In genomic region chr5:179820127-179820482, GRCh38 we compare ENCODE assay signal across 8 cellular contexts. TPM values are rescaled to one million over a fixed set of nuclear protein-coding genes. Genes with fewer than 3 reads are reported as not detected.
DNase-seq lines count a peak whose midpoint lies in the region; ATAC-seq and TF ChIP-seq lines count a peak whose summit lies in the region.

No MANE protein-coding gene starts in this region.

- 25 to 41% (median 36%) methylated on average over 12 of the region's 12 CpGs for WGBS in adipose tissue, 3 donors
- WGBS in right lobe of liver (ENCODE audit: insufficient coverage, low coverage, low lambda C conversion rate, missing lambda C conversion rate): 15% methylated on average over 8 of the region's 12 CpGs
- 74% methylated on average over 12 of the region's 12 CpGs for WGBS in thymus

- CTCF ChIA-PET in activated CD4-positive, alpha-beta T cell treated with anti-CD3 and anti-CD28 coated beads for 36 hours (lab: Charles Lee): interaction anchor here (1.0 to 2.2 kb wide), 3 partner anchors 9 to 19 kb away, joined by 4 to 10 read pairs (median 6); no protein-coding TSS in a partner anchor

- POLR2A ChIA-PET in activated CD4-positive, alpha-beta T cell treated with anti-CD3 and anti-CD28 coated beads for 36 hours (lab: Charles Lee): interaction anchor here (0.7 to 1.2 kb wide), 4 partner anchors 10 to 87 kb away, joined by 3 to 4 read pairs (median 4); no protein-coding TSS in a partner anchor

- H3K27me3 ChIP-seq in right lobe of liver (no peaks in the 10 kb centered on the region), thymus (ENCODE audit: control insufficient read depth, insufficient read depth) (peaks cover 28% of the 10 kb centered on the region)

- H3K9me3 Mint-ChIP-seq in activated CD4-positive, alpha-beta T cell treated with anti-CD3 and anti-CD28 coated beads for 36 hours (ENCODE audit: low read depth): no peaks in the 10 kb centered on the region

- H3K27ac Mint-ChIP-seq in activated CD4-positive, alpha-beta T cell treated with anti-CD3 and anti-CD28 coated beads for 36 hours: peak overlapping the region; percentile 76

- no peaks in the 10 kb centered on the region for H3K9me3 ChIP-seq in right lobe of liver
- H3K9me3 ChIP-seq in thymus (ENCODE audit: control insufficient read depth): no peaks in the 10 kb centered on the region

- H3K4me3 ChIP-seq in right lobe of liver (peak overlapping the region; percentile 97 to 100 (median 100)), thymus (ENCODE audit: low read length) (peak overlapping the region; percentile 72)

- intact Hi-C loops in activated CD4-positive, alpha-beta T cell treated with anti-CD3 and anti-CD28 coated beads for 36 hours (cut with DNase I, micrococcal nuclease): loop anchor here (1.0 to 5.0 kb wide), 8 partner anchors 9 to 675 kb away; partner anchors contain the start of genes CNOT6 (in 1 of the 2), HNRNPH1 (in 1 of the 2), MAML1 (in 1 of the 2) and MGAT4B (in 1 of the 2)
- intact Hi-C loops in right lobe of liver (cut with DNase I): no loop called here

- H3K4me3 Mint-ChIP-seq in activated CD4-positive, alpha-beta T cell treated with anti-CD3 and anti-CD28 coated beads for 36 hours: peak overlapping the region; percentile 67

- H3K27ac ChIP-seq in adipose tissue (ENCODE audit: low read depth, low read length) (peak overlapping the region; percentile 10), right lobe of liver (peak overlapping the region; percentile 100), thymus (ENCODE audit: low read depth) (peak overlapping the region; percentile 76)

- H3K4me1 Mint-ChIP-seq in activated CD4-positive, alpha-beta T cell treated with anti-CD3 and anti-CD28 coated beads for 36 hours: peaks cover 37% of the 10 kb centered on the region

- peaks cover 26% of the 10 kb centered on the region for H3K36me3 Mint-ChIP-seq in activated CD4-positive, alpha-beta T cell treated with anti-CD3 and anti-CD28 coated beads for 36 hours (ENCODE audit: low read depth)

- H3K36me3 ChIP-seq in right lobe of liver (peaks cover 0 to 30% (median 15%) of the 10 kb centered on the region in 4 donors), thymus (ENCODE audit: control insufficient read depth, insufficient read depth) (peaks cover 22% of the 10 kb centered on the region)

- no peak for ATAC-seq in activated CD4-positive, alpha-beta T cell treated with anti-CD3 and anti-CD28 coated beads for 36 hours
- peak in 2 of 4 donors; percentile 0 for ATAC-seq in right lobe of liver
- no peak for ATAC-seq in GM19351 (IDR thresholded peaks at IDR 0.05; ENCODE audit: unreplicated experiment)
- ATAC-seq in HG02623 (IDR thresholded peaks at IDR 0.05; ENCODE audit: unreplicated experiment): no peak
- no peak for ATAC-seq in GM18873 (IDR thresholded peaks at IDR 0.05; ENCODE audit: low FRiP score, unreplicated experiment)

- DNase-seq in activated CD4-positive, alpha-beta T cell treated with anti-CD3 and anti-CD28 coated beads for 36 hours: no peak
- no peak for DNase-seq in activated CD4-positive, alpha-beta T cell treated with anti-CD3 and anti-CD28 coated beads, Interleukin-2, amount 50 U/mL, for 1 hour
- DNase-seq in right lobe of liver: no peak

- TF ChIP-seq CTCF in right lobe of liver (IDR thresholded peaks at IDR 0.05): no peak

- H3K4me1 ChIP-seq in right lobe of liver (peaks cover 0 to 65% (median 22%) of the 10 kb centered on the region in 4 donors), thymus (ENCODE audit: control insufficient read depth, insufficient read depth, low read length) (peaks cover 15% of the 10 kb centered on the region)

- TF ChIP-seq POLR2A in right lobe of liver (IDR thresholded peaks at IDR 0.05): no peak

- peaks cover 2% of the 10 kb centered on the region for H3K27me3 Mint-ChIP-seq in activated CD4-positive, alpha-beta T cell treated with anti-CD3 and anti-CD28 coated beads for 36 hours

RNA-seq across cellular contexts. Expression of gene SQSTM1, which starts 0.6 kb away (rescaled TPM):
- 10 to 100 TPM; 70.6 to 87.6 TPM for total RNA-seq in activated CD4-positive, alpha-beta T cell treated with anti-CD3 and anti-CD28 coated beads for 36 hours
- polyA plus RNA-seq in adipose tissue (100 to 1,000 TPM; 149 to 259 (median 177) TPM), thymus (253 TPM)
- 1,000 to 10,000 TPM in 2 of 6 experiments, 100 to 1,000 TPM in 4; 195 to 1,174 (median 649) TPM for total RNA-seq in right lobe of liver

RNA-seq across cellular contexts. Expression of gene MGAT4B, which starts 13.4 kb away (rescaled TPM):
- total RNA-seq in activated CD4-positive, alpha-beta T cell treated with anti-CD3 and anti-CD28 coated beads for 36 hours: 10 to 100 TPM; 52.4 to 62.8 TPM
- polyA plus RNA-seq in adipose tissue: 10 to 100 TPM; 39.5 to 62.5 (median 45.0) TPM
- total RNA-seq in right lobe of liver: 100 to 1,000 TPM; 151 to 259 (median 181) TPM
- polyA plus RNA-seq in thymus: 56.7 TPM

RNA-seq across cellular contexts. Expression of gene LTC4S, which starts 26.3 kb away (rescaled TPM):
- total RNA-seq in activated CD4-positive, alpha-beta T cell treated with anti-CD3 and anti-CD28 coated beads for 36 hours: under 1 TPM; 0.39 to 0.42 TPM
- polyA plus RNA-seq in adipose tissue: 10 to 100 TPM in 2 of 3 donors, 1 to 10 TPM in 1; 4.3 to 13.2 (median 12.8) TPM
- total RNA-seq in right lobe of liver: 1 to 10 TPM in 3 of 6 experiments, under 1 TPM in 2, not detected in 1; 0.73 to 1.7 (median 1.4) TPM
- polyA plus RNA-seq in thymus: 2.8 TPM

RNA-seq across cellular contexts. Expression of gene MRNIP, which starts 38.5 kb away (rescaled TPM):
- 10 to 100 TPM; 19.4 to 19.7 TPM for total RNA-seq in activated CD4-positive, alpha-beta T cell treated with anti-CD3 and anti-CD28 coated beads for 36 hours
- polyA plus RNA-seq in adipose tissue (10 to 100 TPM; 20.4 to 22.4 (median 21.7) TPM), thymus (43.9 TPM)
- total RNA-seq in right lobe of liver: 10 to 100 TPM in 3 of 6 experiments, 1 to 10 TPM in 3; 4.7 to 14.7 (median 9.0) TPM

Comparison
In these comparisons a context has a peak if more than half of its experiments do, and no peak if none do; other contexts are left out.
1. H3K27ac ChIP-seq: peak in every context shown above with its lines; median percentile 100 in right lobe of liver; 76 in thymus; 10 in adipose tissue.
2. intact Hi-C loops: an anchor here in activated CD4-positive, alpha-beta T cell treated with anti-CD3 and anti-CD28 coated beads for 36 hours (1.0 to 5.0 kb wide); none called in right lobe of liver.